Comparison of ENCODE assay signal across 11 cellular contexts in the genomic region with DNA sequence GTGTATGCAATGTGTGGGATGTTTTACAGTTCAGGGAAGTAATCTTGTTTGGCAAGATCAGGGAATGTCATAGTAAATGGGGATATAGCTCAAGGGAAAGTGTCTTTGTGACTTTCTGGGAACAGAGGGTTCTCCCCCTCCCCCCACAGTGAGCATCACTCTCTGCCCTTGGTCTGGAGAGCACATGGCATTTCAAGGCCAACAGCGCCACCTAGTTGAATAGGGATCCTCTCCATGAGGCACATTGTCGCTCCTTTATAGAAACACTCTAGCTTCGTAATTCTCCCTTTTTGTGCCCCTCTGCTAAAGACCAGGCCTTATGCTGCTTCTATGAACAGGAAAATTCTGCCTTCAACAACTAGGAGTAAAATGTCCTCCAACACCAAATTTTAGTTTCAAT. TPM values are rescaled to one million over a fixed set of nuclear protein-coding genes. Genes with fewer than 3 reads are reported as not detected.
DNase-seq lines count a peak whose midpoint lies in the region; ATAC-seq and TF ChIP-seq lines count a peak whose summit lies in the region.
"Had no signal": no experiment of that assay in that cellular context is flagged by ENCODE, and none has a peak within 500 bp of the region (broad histone marks: within the 10 kb centered on the region; RNA-seq: fewer than 3 reads in every experiment).

No MANE protein-coding gene starts in this region.

- ATAC-seq in HG03442 (IDR thresholded peaks at IDR 0.05; ENCODE audit: unreplicated experiment) (no peak), GM21367 (IDR thresholded peaks at IDR 0.05; ENCODE audit: unreplicated experiment) (no peak)
- ATAC-seq: lower lobe of right lung had no signal

- TF ChIP-seq CTCF in lower leg skin (IDR thresholded peaks at IDR 0.05) = no peak

- in situ Hi-C loops in ACHN (cut with HindIII; ENCODE audit: low pct_ligation_motif_present, low pct_unique_long_range_greater_than_20kb, low sequenced_read_pairs) = no loop called here

- intact Hi-C loops in lower leg skin (cut with DNase I; ENCODE audit: low total_unique reads) = no loop called here

- WGBS in lower leg skin, 2 donors = 85 to 87% methylated on average over 3 of the region's 3 CpGs

- TF ChIP-seq POLR2A in lower leg skin (IDR thresholded peaks at IDR 0.05) = no peak

- peak; percentile 22 for DNase-seq in ACHN
- peak; percentile 55 for DNase-seq in ELF-1 (ENCODE audit: low read depth, low spot score)
- DNase-seq in NCI-H1694 (lab: John Stamatoyannopoulos, UW) = peak; percentile 28
- peak; percentile 28 for DNase-seq in cerebellar cortex (ENCODE audit: low spot score)
- no peak for DNase-seq in NCI-H146 treated with DMSO at 0.1 percent for 48 hours (lab: John Stamatoyannopoulos, UW; ENCODE audit: unreplicated experiment)
- DNase-seq in lower leg skin (ENCODE audit: low spot score in 2 of 2) = no peak
- DNase-seq: activated T-cell treated with anti-CD3 and anti-CD28 coated beads, Interleukin-2, amount 50 U/mL, for 48 hours; dorsolateral prefrontal cortex; lower lobe of right lung had no signal

- no peak overlapping the region for H3K4me3 ChIP-seq in lower leg skin (ENCODE audit: low read depth, poor library complexity, severe bottlenecking)
- H3K4me3 ChIP-seq: dorsolateral prefrontal cortex, lower lobe of right lung had no signal

RNA-seq across cellular contexts. Expression of gene ARNT2, which starts 37.1 kb away (rescaled TPM):
- 1 to 10 TPM; 1.7 to 8.7 (median 3.0) TPM for total RNA-seq in lower leg skin

Comparison
In these comparisons a context has a peak if more than half of its experiments do, and no peak if none do; other contexts are left out.
1. DNase-seq: peak in ACHN (single experiment), ELF-1 (single experiment), NCI-H1694 (single experiment) and cerebellar cortex (single experiment); none in NCI-H146 treated with DMSO at 0.1 percent for 48 hours (single experiment) and lower leg skin (0 of 2).